ENCODE assay signal across 14 cellular contexts in the genomic region with DNA sequence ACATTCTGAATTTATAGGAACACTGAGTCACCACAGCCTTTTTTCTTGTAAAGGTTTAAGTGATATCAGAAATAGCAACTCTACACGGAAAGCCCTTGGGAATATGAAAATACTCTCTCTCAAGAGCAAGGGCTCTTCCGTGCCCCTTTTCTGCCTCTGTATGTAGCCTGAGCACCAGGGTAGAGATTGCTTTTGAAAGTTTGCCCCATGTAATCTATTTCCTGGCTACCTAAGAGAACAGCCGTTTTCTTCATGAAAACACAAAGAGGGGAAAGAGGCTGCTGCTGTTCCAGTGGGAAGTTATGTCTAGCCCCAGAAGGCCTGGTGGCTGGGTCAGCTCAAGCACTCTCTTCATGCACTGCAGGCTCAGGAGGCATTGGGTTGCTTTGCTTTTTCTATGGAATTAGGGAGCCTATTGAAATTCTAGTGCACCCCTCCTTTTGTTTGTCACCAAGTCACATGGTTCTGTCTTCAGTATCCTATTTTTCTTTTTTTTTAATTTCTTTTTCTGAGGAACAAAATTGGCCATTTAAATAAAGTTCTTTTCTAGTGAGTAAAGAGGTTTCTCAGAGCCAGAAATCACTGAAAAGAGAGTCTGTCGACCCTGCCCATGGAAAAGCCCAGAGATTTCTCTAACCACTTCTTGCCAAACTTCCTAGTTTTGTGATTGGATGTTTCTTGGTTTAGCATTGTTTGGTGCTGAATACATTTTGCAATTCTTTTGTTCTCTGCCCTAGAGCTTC. TPM values are rescaled to one million over a fixed set of nuclear protein-coding genes. Genes with fewer than 3 reads are reported as not detected.
DNase-seq lines count a peak whose midpoint lies in the region; ATAC-seq and TF ChIP-seq lines count a peak whose summit lies in the region.
"Had no signal": no experiment of that assay in that cellular context is flagged by ENCODE, and none has a peak within 500 bp of the region (broad histone marks: within the 10 kb centered on the region; RNA-seq: fewer than 3 reads in every experiment).

No MANE protein-coding gene starts in this region.

- H3F3A ChIP-seq in neural progenitor cell (ENCODE audit: low read depth) = peaks cover 10% of the 10 kb centered on the region

- in situ Hi-C loops in brain microvascular endothelial cell (cut with HindIII; ENCODE audit: low pct_ligation_motif_present, low sequenced_read_pairs) = no loop called here

- H4K20me1 ChIP-seq in neural progenitor cell (ENCODE audit: low read depth) = no peaks in the 10 kb centered on the region

- peaks cover 7% of the 10 kb centered on the region for H3K9me3 Mint-ChIP-seq in neural progenitor cell

- peak; percentile 5 for ATAC-seq in GM18907 (IDR thresholded peaks at IDR 0.05; ENCODE audit: unreplicated experiment)
- ATAC-seq in gastroesophageal sphincter = no peak
- no peak for ATAC-seq in SK-N-SH treated with all-trans-retinoic acid at 6 μM for 48 hours
- no peak for ATAC-seq in HG03175 (IDR thresholded peaks at IDR 0.05; ENCODE audit: unreplicated experiment)
- ATAC-seq: left lung had no signal

- peak overlapping the region; percentile 2 for H3K4me2 ChIP-seq in neural progenitor cell

- DNase-seq in NCI-H2107 (lab: John Stamatoyannopoulos, UW) (peak; percentile 29), brain microvascular endothelial cell (peak; percentile 3), neural progenitor cell (ENCODE audit: low spot score) (peak; percentile 10), NK-92 (lab: John Stamatoyannopoulos, UW; ENCODE audit: unreplicated experiment) (no peak)
- DNase-seq: dermis blood vessel endothelial cell, HCEC 1CT, left lung, NCI-H2171, stomach had no signal

- TF ChIP-seq CTCF in brain microvascular endothelial cell (IDR thresholded peaks at IDR 0.05; ENCODE audit: low read depth, low read length, missing control alignments) = no peak
- TF ChIP-seq CTCF in neural progenitor cell (IDR thresholded peaks at IDR 0.05) = no peak
- no peak for TF ChIP-seq CTCF in gastroesophageal sphincter (IDR thresholded peaks at IDR 0.05)

- H2AFZ ChIP-seq in neural progenitor cell (replicated peaks) = peak overlapping the region; percentile 35

- WGBS in gastroesophageal sphincter (ENCODE audit: low coverage in 1 of 2), 2 donors = 64 to 66% methylated on average over 4 of the region's 4 CpGs

- no peak overlapping the region for H3K4me3 ChIP-seq in brain microvascular endothelial cell (ENCODE audit: low read depth, low read length)
- H3K4me3 ChIP-seq in neural progenitor cell = no peak overlapping the region
- no peak overlapping the region for H3K4me3 ChIP-seq in gastroesophageal sphincter
- H3K4me3 ChIP-seq: left lung, stomach had no signal

- H3K4me1 ChIP-seq in neural progenitor cell = peaks cover 37% of the 10 kb centered on the region
- no peaks in the 10 kb centered on the region for H3K4me1 ChIP-seq in gastroesophageal sphincter
- H3K4me1 ChIP-seq: left lung, stomach had no signal

- H3K9ac ChIP-seq in neural progenitor cell = no peak overlapping the region

- no peaks in the 10 kb centered on the region for H3K79me2 ChIP-seq in neural progenitor cell (ENCODE audit: low read depth)

- H3K36me3 Mint-ChIP-seq in neural progenitor cell = peaks cover 25% of the 10 kb centered on the region

- H3K27me3 ChIP-seq in brain microvascular endothelial cell (replicated peaks) (no peaks in the 10 kb centered on the region), neural progenitor cell (no peaks in the 10 kb centered on the region), gastroesophageal sphincter (no peaks in the 10 kb centered on the region)
- H3K27me3 ChIP-seq: left lung, stomach had no signal

- H3K27ac Mint-ChIP-seq in neural progenitor cell = no peak overlapping the region

- H3K27ac ChIP-seq in brain microvascular endothelial cell (no peak overlapping the region), neural progenitor cell (peak overlapping the region; percentile 24), gastroesophageal sphincter (no peak overlapping the region)
- H3K27ac ChIP-seq: left lung, stomach, VCaP had no signal

- no peak overlapping the region for H3K4me3 Mint-ChIP-seq in neural progenitor cell

- no peaks in the 10 kb centered on the region for H3K36me3 ChIP-seq in brain microvascular endothelial cell (replicated peaks)
- no peaks in the 10 kb centered on the region for H3K36me3 ChIP-seq in neural progenitor cell
- peaks cover 0 to 24% of the 10 kb centered on the region in 2 donors for H3K36me3 ChIP-seq in gastroesophageal sphincter

- H3K9me3 ChIP-seq in neural progenitor cell (ENCODE audit: low read depth) = no peaks in the 10 kb centered on the region
- H3K9me3 ChIP-seq in gastroesophageal sphincter = no peaks in the 10 kb centered on the region
- H3K9me3 ChIP-seq: left lung, stomach had no signal

- no peaks in the 10 kb centered on the region for H3K27me3 Mint-ChIP-seq in neural progenitor cell (ENCODE audit: insufficient read depth, low read depth)

- no peak for TF ChIP-seq EP300 in gastroesophageal sphincter (IDR thresholded peaks at IDR 0.05)

- no peak for TF ChIP-seq POLR2A in gastroesophageal sphincter (IDR thresholded peaks at IDR 0.05)

- no peaks in the 10 kb centered on the region for H3K4me1 Mint-ChIP-seq in neural progenitor cell

TF ChIP-seq in SK-N-SH treated with all-trans-retinoic acid at 6 μM for 48 hours, 23 proteins besides CTCF, POLR2A, EP300 and RAD21:
- TF ChIP-seq GLIS3 (CRISPR knock-in tag; IDR thresholded peaks at IDR 0.05) = no peak
- no peak for TF ChIP-seq ZFP3 (CRISPR knock-in tag; IDR thresholded peaks at IDR 0.05)
- TF ChIP-seq PPARA (CRISPR knock-in tag; IDR thresholded peaks at IDR 0.05; ENCODE audit: borderline replicate concordance) = no peak
- no peak for TF ChIP-seq ARNTL (CRISPR knock-in tag; IDR thresholded peaks at IDR 0.05; ENCODE audit: borderline replicate concordance, low read depth)
- TF ChIP-seq OSR1 (CRISPR knock-in tag; IDR thresholded peaks at IDR 0.05) = no peak
- TF ChIP-seq ESRRG (CRISPR knock-in tag; IDR thresholded peaks at IDR 0.05) = no peak
- TF ChIP-seq, protein P1, sequence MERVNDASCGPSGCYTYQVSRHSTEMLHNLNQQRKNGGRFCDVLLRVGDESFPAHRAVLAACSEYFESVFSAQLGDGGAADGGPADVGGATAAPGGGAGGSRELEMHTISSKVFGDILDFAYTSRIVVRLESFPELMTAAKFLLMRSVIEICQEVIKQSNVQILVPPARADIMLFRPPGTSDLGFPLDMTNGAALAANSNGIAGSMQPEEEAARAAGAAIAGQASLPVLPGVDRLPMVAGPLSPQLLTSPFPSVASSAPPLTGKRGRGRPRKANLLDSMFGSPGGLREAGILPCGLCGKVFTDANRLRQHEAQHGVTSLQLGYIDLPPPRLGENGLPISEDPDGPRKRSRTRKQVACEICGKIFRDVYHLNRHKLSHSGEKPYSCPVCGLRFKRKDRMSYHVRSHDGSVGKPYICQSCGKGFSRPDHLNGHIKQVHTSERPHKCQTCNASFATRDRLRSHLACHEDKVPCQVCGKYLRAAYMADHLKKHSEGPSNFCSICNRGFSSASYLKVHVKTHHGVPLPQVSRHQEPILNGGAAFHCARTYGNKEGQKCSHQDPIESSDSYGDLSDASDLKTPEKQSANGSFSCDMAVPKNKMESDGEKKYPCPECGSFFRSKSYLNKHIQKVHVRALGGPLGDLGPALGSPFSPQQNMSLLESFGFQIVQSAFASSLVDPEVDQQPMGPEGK (CRISPR knock-in tag; IDR thresholded peaks at IDR 0.05; ENCODE audit: borderline replicate concordance) = no peak
- TF ChIP-seq, protein P2, sequence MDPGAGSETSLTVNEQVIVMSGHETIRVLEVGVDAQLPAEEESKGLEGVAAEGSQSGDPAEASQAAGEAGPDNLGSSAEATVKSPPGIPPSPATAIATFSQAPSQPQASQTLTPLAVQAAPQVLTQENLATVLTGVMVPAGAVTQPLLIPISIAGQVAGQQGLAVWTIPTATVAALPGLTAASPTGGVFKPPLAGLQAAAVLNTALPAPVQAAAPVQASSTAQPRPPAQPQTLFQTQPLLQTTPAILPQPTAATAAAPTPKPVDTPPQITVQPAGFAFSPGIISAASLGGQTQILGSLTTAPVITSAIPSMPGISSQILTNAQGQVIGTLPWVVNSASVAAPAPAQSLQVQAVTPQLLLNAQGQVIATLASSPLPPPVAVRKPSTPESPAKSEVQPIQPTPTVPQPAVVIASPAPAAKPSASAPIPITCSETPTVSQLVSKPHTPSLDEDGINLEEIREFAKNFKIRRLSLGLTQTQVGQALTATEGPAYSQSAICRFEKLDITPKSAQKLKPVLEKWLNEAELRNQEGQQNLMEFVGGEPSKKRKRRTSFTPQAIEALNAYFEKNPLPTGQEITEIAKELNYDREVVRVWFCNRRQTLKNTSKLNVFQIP (CRISPR knock-in tag; IDR thresholded peaks at IDR 0.05; ENCODE audit: borderline replicate concordance, low read depth) = no peak
- TF ChIP-seq ISL1 (CRISPR knock-in tag; IDR thresholded peaks at IDR 0.05) = no peak
- TF ChIP-seq BACH2 (CRISPR knock-in tag; IDR thresholded peaks at IDR 0.05; ENCODE audit: borderline replicate concordance) = no peak

RNA-seq across cellular contexts. Expression of a gene that starts 39.5 kb away (rescaled TPM):
- not detected in 2 replicates for total RNA-seq in neural progenitor cell (ENCODE audit: low replicate concordance)
- total RNA-seq in gastroesophageal sphincter = 1 to 10 TPM in 1 of 4 donors, under 1 TPM in 2, not detected in 1; 0.08 to 1.1 (median 0.27) TPM
- total RNA-seq: dermis blood vessel endothelial cell had no signal
